21 cellular contexts compared by ENCODE assay signal in genomic region chr11:863389-864117, GRCh38.
DNase-seq lines count a peak whose midpoint lies in the region; ATAC-seq and TF ChIP-seq lines count a peak whose summit lies in the region.
"Had no signal": no experiment of that assay in that cellular context is flagged by ENCODE, and none has a peak within 500 bp of the region (broad histone marks: within the 10 kb centered on the region; RNA-seq: fewer than 3 reads in every experiment).

No MANE protein-coding gene starts in this region.

- H2AFZ ChIP-seq in DND-41 (ENCODE audit: low read depth, low read length): no peak overlapping the region

- H3K4me2 ChIP-seq in DND-41 (ENCODE audit: insufficient read depth, low read length): no peak overlapping the region
- H3K4me2 ChIP-seq: BLaER1 treated with 17β-estradiol and CSF1 and Interleukin-3, amounts not matched to agents 10 nM and 100 nM had no signal

- H3K27me3 ChIP-seq in DND-41 (ENCODE audit: insufficient read depth, low read length, poor library complexity): no peaks in the 10 kb centered on the region
- H3K27me3 ChIP-seq: BLaER1 treated with 17β-estradiol and CSF1 and Interleukin-3, amounts not matched to agents 10 nM and 100 nM; esophagus muscularis mucosa; gastroesophageal sphincter; right atrium auricular region had no signal

- H3K4me3 ChIP-seq in DND-41 (ENCODE audit: low read depth in 1 of 2, low read length in 2 of 2): no peak overlapping the region
- no peak overlapping the region for H3K4me3 ChIP-seq in SK-N-MC
- H3K4me3 ChIP-seq: BLaER1 treated with 17β-estradiol and CSF1 and Interleukin-3, amounts not matched to agents 10 nM and 100 nM; esophagus muscularis mucosa; gastroesophageal sphincter; left ventricle myocardium inferior; right atrium auricular region had no signal

- H3K9ac ChIP-seq in DND-41 (ENCODE audit: low read depth, low read length): no peak overlapping the region
- H3K9ac ChIP-seq in SK-N-MC (ENCODE audit: insufficient read length): no peak overlapping the region

- peaks cover 4% of the 10 kb centered on the region for H3K36me3 ChIP-seq in DND-41 (ENCODE audit: insufficient read depth, low read length)
- H3K36me3 ChIP-seq in SK-N-MC (ENCODE audit: insufficient read depth, low read length): no peaks in the 10 kb centered on the region; the same call in 1 of the 2 replicates

- H3K27ac ChIP-seq in DND-41 (ENCODE audit: low read length) (no peak overlapping the region), SK-N-MC (peak overlapping the region; percentile 57; the same call in 1 of the 2 replicates)
- H3K27ac ChIP-seq: esophagus muscularis mucosa, gastroesophageal sphincter, left ventricle myocardium inferior, right atrium auricular region had no signal

- H3K9me3 ChIP-seq in DND-41 (ENCODE audit: insufficient read depth, low read length, severe bottlenecking) (no peaks in the 10 kb centered on the region), SK-N-MC (ENCODE audit: low read depth, low read length) (no peaks in the 10 kb centered on the region)
- H3K9me3 ChIP-seq: BLaER1 treated with 17β-estradiol and CSF1 and Interleukin-3, amounts not matched to agents 10 nM and 100 nM; esophagus muscularis mucosa; gastroesophageal sphincter; left ventricle myocardium inferior; right atrium auricular region had no signal

- TF ChIP-seq CTCF in DND-41 (IDR thresholded peaks at IDR 0.05; ENCODE audit: borderline replicate concordance, extremely low read depth, low read length, poor library complexity, severe bottlenecking): no peak

- no peaks in the 10 kb centered on the region for H3K4me1 ChIP-seq in DND-41 (ENCODE audit: insufficient read depth, low read length)

- no peaks in the 10 kb centered on the region for H3K79me2 ChIP-seq in DND-41 (ENCODE audit: insufficient read depth, low read length)

- DNase-seq in DND-41 (no peak), SK-N-MC (ENCODE audit: low read depth, low spot score) (no peak), left kidney (ENCODE audit: low read depth, low spot score) (peak; percentile 15), OCI-M2 (lab: John Stamatoyannopoulos, UW; ENCODE audit: unreplicated experiment) (no peak)
- DNase-seq: activated CD4-positive, CD25-positive, alpha-beta regulatory T cell; activated CD8-positive, alpha-beta T cell treated with anti-CD3 and anti-CD28 coated beads for 36 hours; activated naive CD4-positive, alpha-beta T cell treated with anti-CD3 and anti-CD28 coated beads for 36 hours; activated T-cell treated with anti-CD3 and anti-CD28 coated beads, Interleukin-2, amount 50 U/mL, for 24 hours; aorta; cerebellar nuclear complex; effector CD4-positive, alpha-beta T cell; left ventricle myocardium inferior; NCI-H1694 treated with DMSO at 0.1 percent for 48 hours; NCI-H748 treated with DMSO at 0.1 percent for 48 hours had no signal

- ATAC-seq in DND-41 (ENCODE audit: insufficient read depth, low read depth) (peak; percentile 3; the same call in 1 of the 3 replicates), GM21447 (IDR thresholded peaks at IDR 0.05; ENCODE audit: unreplicated experiment) (no peak), GM21367 (IDR thresholded peaks at IDR 0.05; ENCODE audit: unreplicated experiment) (no peak)
- ATAC-seq: activated CD8-positive, alpha-beta T cell treated with anti-CD3 and anti-CD28 coated beads for 36 hours; gastroesophageal sphincter; SK-N-SH treated with all-trans-retinoic acid at 6 μM for 48 hours had no signal

- H4K20me1 ChIP-seq in DND-41 (ENCODE audit: insufficient read depth, low read length): peaks cover 16% of the 10 kb centered on the region; the same call in 1 of the 2 replicates
